20 cellular contexts compared by ENCODE assay signal in the genomic region with DNA sequence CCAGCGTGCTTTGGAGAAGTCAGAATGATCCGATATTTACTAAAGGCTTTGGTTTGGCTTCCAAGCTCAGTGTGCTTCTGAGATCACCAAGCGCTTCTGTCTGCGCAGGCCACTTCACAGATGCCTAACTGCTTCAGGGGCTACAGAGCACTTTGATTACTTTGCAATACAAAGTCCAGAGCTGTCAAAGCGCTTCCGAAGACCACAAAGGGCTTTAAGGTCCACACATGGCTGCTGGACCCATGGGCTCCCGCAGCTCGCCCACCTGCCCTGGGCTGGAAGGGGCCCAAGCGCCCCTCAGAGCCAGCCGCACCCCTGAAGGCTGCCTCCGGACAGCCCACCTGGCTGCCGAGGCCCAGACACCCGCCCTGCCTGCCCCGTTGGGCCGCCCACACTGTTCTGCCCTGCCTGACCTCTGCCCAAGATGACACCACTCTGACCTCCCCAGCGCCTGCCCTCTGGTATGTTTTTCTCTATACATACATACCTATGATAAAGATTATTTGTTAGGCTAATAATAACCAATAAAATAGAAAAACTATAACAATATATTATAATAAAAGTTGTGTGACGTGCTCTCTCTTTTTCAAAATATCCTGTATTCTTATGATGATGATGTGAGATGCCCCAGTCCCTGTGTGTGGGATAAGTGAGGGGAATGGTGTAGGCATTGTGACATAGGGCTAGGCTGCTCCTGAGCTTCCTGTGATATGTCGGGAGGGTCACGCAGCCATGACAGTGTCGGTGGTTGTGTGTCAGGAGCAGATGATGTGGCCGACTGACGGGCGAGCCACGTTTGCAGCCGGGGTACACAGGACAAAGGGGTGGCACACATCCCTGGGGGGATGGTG. TPM values are rescaled to one million over a fixed set of nuclear protein-coding genes. Genes with fewer than 3 reads are reported as not detected.
A peak's percentile ranks its signal among the peaks of the same experiment; 100 is the strongest.
DNase-seq lines count a peak whose midpoint lies in the region; ATAC-seq and TF ChIP-seq lines count a peak whose summit lies in the region.
"Had no signal": no experiment of that assay in that cellular context is flagged by ENCODE, and none has a peak within 500 bp of the region (broad histone marks: within the 10 kb centered on the region; RNA-seq: fewer than 3 reads in every experiment).

No MANE protein-coding gene starts in this region.

- H3K4me3 Mint-ChIP-seq in CD4-positive, alpha-beta T cell, result no peak overlapping the region
- no peak overlapping the region for H3K4me3 Mint-ChIP-seq in neural progenitor cell
- H3K4me3 Mint-ChIP-seq: T-helper 1 cell treated with Interleukin-12 subunit alpha and Interleukin-12 subunit beta and Interleukin-4 antibody, amounts not matched to agents 30 μg/mL and 1 μg/mL, for 36 hours had no signal

- no peak overlapping the region for H2BK120ac ChIP-seq in mesenchymal stem cell (ENCODE audit: low read depth, low read length)

- H3K36me3 ChIP-seq in mesenchymal stem cell (ENCODE audit: control insufficient read depth in 1 of 2, insufficient read depth in 2 of 2, low read depth in 1 of 2, low read length in 2 of 2) (peaks cover 57% of the 10 kb centered on the region in 2 experiments), neural progenitor cell (no peaks in the 10 kb centered on the region)

- H3K79me2 ChIP-seq in neural progenitor cell (ENCODE audit: low read depth), result no peaks in the 10 kb centered on the region

- H2AFZ ChIP-seq in mesenchymal stem cell (ENCODE audit: low read depth, low read length), result no peak overlapping the region
- H2AFZ ChIP-seq in neural progenitor cell (replicated peaks), result no peak overlapping the region

- no peaks in the 10 kb centered on the region for H3K9me3 ChIP-seq in CD4-positive, alpha-beta T cell (ENCODE audit: control insufficient read depth, low read length)
- H3K9me3 ChIP-seq in mesenchymal stem cell (ENCODE audit: control insufficient read depth, low read length), result no peaks in the 10 kb centered on the region
- H3K9me3 ChIP-seq in neural progenitor cell (ENCODE audit: low read depth), result no peaks in the 10 kb centered on the region
- H3K9me3 ChIP-seq: psoas muscle had no signal

- WGBS in mesenchymal stem cell, result 97% methylated on average over 20 of the region's 25 CpGs

- H3K27ac ChIP-seq in CD4-positive, alpha-beta T cell (ENCODE audit: low read depth, low read length), result no peak overlapping the region
- H3K27ac ChIP-seq in mesenchymal stem cell (ENCODE audit: low read length, poor library complexity, severe bottlenecking), result no peak overlapping the region
- H3K27ac ChIP-seq in neural progenitor cell, result no peak overlapping the region
- H3K27ac ChIP-seq: psoas muscle had no signal

- no peak overlapping the region for H3K23ac ChIP-seq in mesenchymal stem cell (ENCODE audit: low read length in 2 of 2)

- ATAC-seq in CD4-positive, alpha-beta T cell (ENCODE audit: poor library complexity), result no peak
- ATAC-seq: esophagus mucosa, left colon, psoas muscle had no signal

- peak overlapping the region; percentile 16 for H4K8ac ChIP-seq in mesenchymal stem cell (ENCODE audit: low read length)

- no peak for TF ChIP-seq CTCF in CD4-positive, alpha-beta T cell (IDR thresholded peaks at IDR 0.05)
- no peak for TF ChIP-seq CTCF in neural progenitor cell (IDR thresholded peaks at IDR 0.05)

- no peaks in the 10 kb centered on the region for H3K27me3 Mint-ChIP-seq in CD4-positive, alpha-beta T cell
- H3K27me3 Mint-ChIP-seq in neural progenitor cell (ENCODE audit: insufficient read depth, low read depth), result peaks cover 6% of the 10 kb centered on the region

- no peak overlapping the region for H2BK15ac ChIP-seq in mesenchymal stem cell (ENCODE audit: low read depth, poor library complexity, severe bottlenecking)

- CTCF ChIA-PET in CD4-positive, alpha-beta T cell (lab: Charles Lee), result interaction anchor here (0.7 kb wide), 1 partner anchor 17 kb away, joined by 3 read pairs; no protein-coding TSS in a partner anchor

- POLR2A ChIA-PET in CD4-positive, alpha-beta T cell (lab: Charles Lee), result no interaction called here

- no peak overlapping the region for H3K14ac ChIP-seq in mesenchymal stem cell (ENCODE audit: low read length in 2 of 2)

- no peak overlapping the region for H3K4ac ChIP-seq in mesenchymal stem cell (ENCODE audit: low read depth in 1 of 2, low read length in 2 of 2)

- H2BK5ac ChIP-seq in mesenchymal stem cell (ENCODE audit: low read depth, low read length, poor library complexity, severe bottlenecking), result no peak overlapping the region

- intact Hi-C loops in CD4-positive, alpha-beta T cell (cut with DNase I, micrococcal nuclease), result no loop called here

- no peaks in the 10 kb centered on the region for H3K9me3 Mint-ChIP-seq in CD4-positive, alpha-beta T cell
- peaks cover 7% of the 10 kb centered on the region for H3K9me3 Mint-ChIP-seq in neural progenitor cell
- H3K9me3 Mint-ChIP-seq: T-helper 1 cell treated with Interleukin-12 subunit alpha and Interleukin-12 subunit beta and Interleukin-4 antibody, amounts not matched to agents 30 μg/mL and 1 μg/mL, for 36 hours had no signal

- no peak overlapping the region for H3K18ac ChIP-seq in mesenchymal stem cell (ENCODE audit: low read depth in 1 of 2, low read length in 2 of 2)

- H3K9ac ChIP-seq in mesenchymal stem cell (ENCODE audit: low read length), result no peak overlapping the region
- H3K9ac ChIP-seq in neural progenitor cell, result no peak overlapping the region

- DNase-seq in AG20443 (ENCODE audit: low spot score) (peak; percentile 39), mesenchymal stem cell (no peak), cortex of kidney (lab: John Stamatoyannopoulos, UW) (no peak), neural progenitor cell (ENCODE audit: low spot score) (no peak), NCI-H187 treated with DMSO at 0.1 percent for 48 hours (lab: John Stamatoyannopoulos, UW) (no peak)
- DNase-seq in CD4-positive, alpha-beta T cell, result no peak
- peak; percentile 49 for DNase-seq in activated CD8-positive, alpha-beta memory T cell treated with anti-CD3 and anti-CD28 coated beads, Interleukin-2, amount 50 U/mL, for 48 hours
- DNase-seq: activated CD4-positive, alpha-beta T cell treated with anti-CD3 and anti-CD28 coated beads, Interleukin-2, amount 50 U/mL, for 48 hours; amygdala; Calu3; effector CD4-positive, alpha-beta T cell; EL; GOT3; left colon; NCI-H69; psoas muscle; SHP77 treated with DMSO at 0.1 percent for 48 hours; stimulated activated CD4-positive, alpha-beta T cell treated with anti-CD3 and anti-CD28 coated beads, Interleukin-4, amount 100 ng/mL, for 4 hours had no signal

- H3K4me3 ChIP-seq in mesenchymal stem cell (ENCODE audit: insufficient read depth in 1 of 2, low read depth in 1 of 2, low read length in 2 of 2) (no peak overlapping the region), neural progenitor cell (no peak overlapping the region)
- H3K4me3 ChIP-seq: psoas muscle had no signal

- H3K4me1 ChIP-seq in mesenchymal stem cell (ENCODE audit: control insufficient read depth, insufficient read depth, low read depth, low read length), result no peaks in the 10 kb centered on the region
- no peaks in the 10 kb centered on the region for H3K4me1 ChIP-seq in neural progenitor cell
- H3K4me1 ChIP-seq: psoas muscle had no signal

- peaks cover 28% of the 10 kb centered on the region for H3K79me1 ChIP-seq in mesenchymal stem cell (replicated peaks; ENCODE audit: low read length, poor library complexity, severe bottlenecking)

- peaks cover 10% of the 10 kb centered on the region for H3K4me1 Mint-ChIP-seq in CD4-positive, alpha-beta T cell (ENCODE audit: low read depth)
- H3K4me1 Mint-ChIP-seq in neural progenitor cell, result no peaks in the 10 kb centered on the region

- no peaks in the 10 kb centered on the region for H3F3A ChIP-seq in neural progenitor cell (ENCODE audit: low read depth)

- H4K91ac ChIP-seq in mesenchymal stem cell (ENCODE audit: low read length), result no peak overlapping the region

- H3K27ac Mint-ChIP-seq in CD4-positive, alpha-beta T cell, result peak overlapping the region; percentile 49
- no peak overlapping the region for H3K27ac Mint-ChIP-seq in neural progenitor cell

- no peak overlapping the region for H2BK12ac ChIP-seq in mesenchymal stem cell (ENCODE audit: low read length in 2 of 2)

- no peaks in the 10 kb centered on the region for H4K20me1 ChIP-seq in neural progenitor cell (ENCODE audit: low read depth)

- no peak overlapping the region for H2AK5ac ChIP-seq in mesenchymal stem cell (ENCODE audit: low read length, severe bottlenecking)

- peaks cover 87% of the 10 kb centered on the region for H3K36me3 Mint-ChIP-seq in CD4-positive, alpha-beta T cell (ENCODE audit: low read depth)
- H3K36me3 Mint-ChIP-seq in neural progenitor cell, result peaks cover 43% of the 10 kb centered on the region

- H3K4me2 ChIP-seq in mesenchymal stem cell (ENCODE audit: low read length, poor library complexity, severe bottlenecking) (no peak overlapping the region), neural progenitor cell (no peak overlapping the region)

- no peaks in the 10 kb centered on the region for H3K27me3 ChIP-seq in CD4-positive, alpha-beta T cell (ENCODE audit: control insufficient read depth, insufficient read depth, low read length)
- H3K27me3 ChIP-seq in mesenchymal stem cell (ENCODE audit: control insufficient read depth in 1 of 2, insufficient read depth in 1 of 2, low read length in 2 of 2) (no peaks in the 10 kb centered on the region), neural progenitor cell (no peaks in the 10 kb centered on the region)

RNA-seq across cellular contexts. Expression of a gene that starts 22.6 kb away (rescaled TPM):
- 100 to 1,000 TPM; 170 to 182 TPM for total RNA-seq in CD4-positive, alpha-beta T cell
- 187 TPM for polyA plus RNA-seq in mesenchymal stem cell (2013, experiment 1 of 2)
- polyA plus RNA-seq in mesenchymal stem cell (2013, experiment 2 of 2), result 199 TPM
- total RNA-seq in neural progenitor cell (ENCODE audit: low replicate concordance), result 71.1 and 82.8 TPM in 2 replicates

RNA-seq across cellular contexts. Expression of a gene that starts 27.9 kb away (rescaled TPM):
- total RNA-seq in CD4-positive, alpha-beta T cell, result 10 to 100 TPM; 41.2 to 42.7 TPM
- 2.1 TPM for polyA plus RNA-seq in mesenchymal stem cell (2013, experiment 1 of 2)
- polyA plus RNA-seq in mesenchymal stem cell (2013, experiment 2 of 2), result 2.3 TPM
- total RNA-seq in neural progenitor cell (ENCODE audit: low replicate concordance), result 0.25 TPM in 1 of 2 replicates, not detected in the other

Comparison
In these comparisons a context has a peak if more than half of its experiments do, and no peak if none do; other contexts are left out.
1. DNase-seq: peak in AG20443 (single experiment) and activated CD8-positive, alpha-beta memory T cell treated with anti-CD3 and anti-CD28 coated beads, Interleukin-2, amount 50 U/mL, for 48 hours (single experiment); none in CD4-positive, alpha-beta T cell (0 of 10), mesenchymal stem cell (single experiment), cortex of kidney (single experiment), neural progenitor cell (single experiment) and NCI-H187 treated with DMSO at 0.1 percent for 48 hours (single experiment).
2. RNA of a gene that starts 27.9 kb away (total RNA-seq): 41.2 to 42.7 TPM in CD4-positive, alpha-beta T cell; 0.25 TPM in neural progenitor cell; every median in the first group is over 10 times any median in the second.